Comparison of ENCODE assay signal across 2 cellular contexts in the genomic region with DNA sequence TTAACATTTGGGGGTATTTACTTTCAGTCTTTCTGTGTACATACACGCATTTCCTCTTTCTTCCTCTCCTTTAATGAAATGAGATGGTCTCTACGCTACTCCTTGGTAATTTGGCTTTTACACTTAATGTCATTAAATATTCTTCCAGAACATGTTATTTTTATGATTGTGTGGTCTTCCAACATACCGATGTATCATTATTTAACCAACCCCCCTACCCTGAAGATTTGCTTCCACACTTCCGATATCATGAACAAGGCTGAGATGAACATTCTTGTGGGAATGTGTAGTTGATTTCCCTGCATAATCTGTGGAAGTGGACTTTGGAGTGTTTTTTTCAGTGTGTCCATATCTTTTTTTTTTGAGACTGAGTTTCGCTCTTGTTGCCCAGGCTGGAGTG.
TF ChIP-seq lines count a peak whose summit lies in the region.

No MANE protein-coding gene starts in this region.

TF ChIP-seq in GM12878, 131 proteins besides CTCF, POLR2A, EP300 and RAD21:
- no peak for TF ChIP-seq MEF2A (IDR thresholded peaks at IDR 0.05; ENCODE audit: insufficient read depth, low read depth, low read length)
- peak; percentile 47; the same call in 1 of the 2 replicates for TF ChIP-seq SPI1 (IDR thresholded peaks at IDR 0.05; ENCODE audit: borderline replicate concordance, insufficient read depth, low read depth, low read length)
- TF ChIP-seq CHD1 (IDR thresholded peaks at IDR 0.05; ENCODE audit: low read depth, low read length): no peak
- TF ChIP-seq MYB (IDR thresholded peaks at IDR 0.05; ENCODE audit: borderline replicate concordance, low read depth, low read length): no peak

TF ChIP-seq in HepG2, 621 proteins besides CTCF, POLR2A, EP300 and RAD21:
- no peak for TF ChIP-seq CHD4 (IDR thresholded peaks at IDR 0.05; ENCODE audit: borderline replicate concordance, low read length)
- TF ChIP-seq HNF4A (CRISPR knock-in tag; IDR thresholded peaks at IDR 0.05): 0 out of 2 replicates have a peak, but pooled peaks have one; percentile 36
- peak; percentile 10; the same call in 1 of the 2 replicates for TF ChIP-seq SNAPC2 (CRISPR knock-in tag; IDR thresholded peaks at IDR 0.05)
- no peak for TF ChIP-seq LCORL (IDR thresholded peaks at IDR 0.05)
- peak; percentile 54; the same call in 1 of the 2 replicates for TF ChIP-seq LCORL (CRISPR knock-in tag; IDR thresholded peaks at IDR 0.05)
- TF ChIP-seq, protein P1, sequence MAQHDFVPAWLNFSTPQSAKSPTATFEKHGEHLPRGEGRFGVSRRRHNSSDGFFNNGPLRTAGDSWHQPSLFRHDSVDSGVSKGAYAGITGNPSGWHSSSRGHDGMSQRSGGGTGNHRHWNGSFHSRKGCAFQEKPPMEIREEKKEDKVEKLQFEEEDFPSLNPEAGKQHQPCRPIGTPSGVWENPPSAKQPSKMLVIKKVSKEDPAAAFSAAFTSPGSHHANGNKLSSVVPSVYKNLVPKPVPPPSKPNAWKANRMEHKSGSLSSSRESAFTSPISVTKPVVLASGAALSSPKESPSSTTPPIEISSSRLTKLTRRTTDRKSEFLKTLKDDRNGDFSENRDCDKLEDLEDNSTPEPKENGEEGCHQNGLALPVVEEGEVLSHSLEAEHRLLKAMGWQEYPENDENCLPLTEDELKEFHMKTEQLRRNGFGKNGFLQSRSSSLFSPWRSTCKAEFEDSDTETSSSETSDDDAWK (CRISPR knock-in tag; IDR thresholded peaks at IDR 0.05): no peak
- TF ChIP-seq SMYD3 (CRISPR knock-in tag; IDR thresholded peaks at IDR 0.05): 0 out of 2 replicates have a peak, but pooled peaks have one; percentile 15
- no peak for TF ChIP-seq ZNF441 (CRISPR knock-in tag; IDR thresholded peaks at IDR 0.05; ENCODE audit: borderline replicate concordance)
- TF ChIP-seq, protein P2, sequence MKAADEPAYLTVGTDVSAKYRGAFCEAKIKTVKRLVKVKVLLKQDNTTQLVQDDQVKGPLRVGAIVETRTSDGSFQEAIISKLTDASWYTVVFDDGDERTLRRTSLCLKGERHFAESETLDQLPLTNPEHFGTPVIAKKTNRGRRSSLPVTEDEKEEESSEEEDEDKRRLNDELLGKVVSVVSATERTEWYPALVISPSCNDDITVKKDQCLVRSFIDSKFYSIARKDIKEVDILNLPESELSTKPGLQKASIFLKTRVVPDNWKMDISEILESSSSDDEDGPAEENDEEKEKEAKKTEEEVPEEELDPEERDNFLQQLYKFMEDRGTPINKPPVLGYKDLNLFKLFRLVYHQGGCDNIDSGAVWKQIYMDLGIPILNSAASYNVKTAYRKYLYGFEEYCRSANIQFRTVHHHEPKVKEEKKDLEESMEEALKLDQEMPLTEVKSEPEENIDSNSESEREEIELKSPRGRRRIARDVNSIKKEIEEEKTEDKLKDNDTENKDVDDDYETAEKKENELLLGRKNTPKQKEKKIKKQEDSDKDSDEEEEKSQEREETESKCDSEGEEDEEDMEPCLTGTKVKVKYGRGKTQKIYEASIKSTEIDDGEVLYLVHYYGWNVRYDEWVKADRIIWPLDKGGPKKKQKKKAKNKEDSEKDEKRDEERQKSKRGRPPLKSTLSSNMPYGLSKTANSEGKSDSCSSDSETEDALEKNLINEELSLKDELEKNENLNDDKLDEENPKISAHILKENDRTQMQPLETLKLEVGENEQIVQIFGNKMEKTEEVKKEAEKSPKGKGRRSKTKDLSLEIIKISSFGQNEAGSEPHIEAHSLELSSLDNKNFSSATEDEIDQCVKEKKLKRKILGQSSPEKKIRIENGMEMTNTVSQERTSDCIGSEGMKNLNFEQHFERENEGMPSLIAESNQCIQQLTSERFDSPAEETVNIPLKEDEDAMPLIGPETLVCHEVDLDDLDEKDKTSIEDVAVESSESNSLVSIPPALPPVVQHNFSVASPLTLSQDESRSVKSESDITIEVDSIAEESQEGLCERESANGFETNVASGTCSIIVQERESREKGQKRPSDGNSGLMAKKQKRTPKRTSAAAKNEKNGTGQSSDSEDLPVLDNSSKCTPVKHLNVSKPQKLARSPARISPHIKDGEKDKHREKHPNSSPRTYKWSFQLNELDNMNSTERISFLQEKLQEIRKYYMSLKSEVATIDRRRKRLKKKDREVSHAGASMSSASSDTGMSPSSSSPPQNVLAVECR (CRISPR knock-in tag; IDR thresholded peaks at IDR 0.05; ENCODE audit: borderline replicate concordance): 0 out of 2 replicates have a peak, but pooled peaks have one; percentile 3
- TF ChIP-seq, protein P3, sequence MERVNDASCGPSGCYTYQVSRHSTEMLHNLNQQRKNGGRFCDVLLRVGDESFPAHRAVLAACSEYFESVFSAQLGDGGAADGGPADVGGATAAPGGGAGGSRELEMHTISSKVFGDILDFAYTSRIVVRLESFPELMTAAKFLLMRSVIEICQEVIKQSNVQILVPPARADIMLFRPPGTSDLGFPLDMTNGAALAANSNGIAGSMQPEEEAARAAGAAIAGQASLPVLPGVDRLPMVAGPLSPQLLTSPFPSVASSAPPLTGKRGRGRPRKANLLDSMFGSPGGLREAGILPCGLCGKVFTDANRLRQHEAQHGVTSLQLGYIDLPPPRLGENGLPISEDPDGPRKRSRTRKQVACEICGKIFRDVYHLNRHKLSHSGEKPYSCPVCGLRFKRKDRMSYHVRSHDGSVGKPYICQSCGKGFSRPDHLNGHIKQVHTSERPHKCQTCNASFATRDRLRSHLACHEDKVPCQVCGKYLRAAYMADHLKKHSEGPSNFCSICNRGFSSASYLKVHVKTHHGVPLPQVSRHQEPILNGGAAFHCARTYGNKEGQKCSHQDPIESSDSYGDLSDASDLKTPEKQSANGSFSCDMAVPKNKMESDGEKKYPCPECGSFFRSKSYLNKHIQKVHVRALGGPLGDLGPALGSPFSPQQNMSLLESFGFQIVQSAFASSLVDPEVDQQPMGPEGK (CRISPR knock-in tag; IDR thresholded peaks at IDR 0.05): 0 out of 2 replicates have a peak, but pooled peaks have one; percentile 8
- 0 out of 2 replicates have a peak, but pooled peaks have one; percentile 8 for TF ChIP-seq GATAD2A (CRISPR knock-in tag; IDR thresholded peaks at IDR 0.05)
- TF ChIP-seq, protein P4, sequence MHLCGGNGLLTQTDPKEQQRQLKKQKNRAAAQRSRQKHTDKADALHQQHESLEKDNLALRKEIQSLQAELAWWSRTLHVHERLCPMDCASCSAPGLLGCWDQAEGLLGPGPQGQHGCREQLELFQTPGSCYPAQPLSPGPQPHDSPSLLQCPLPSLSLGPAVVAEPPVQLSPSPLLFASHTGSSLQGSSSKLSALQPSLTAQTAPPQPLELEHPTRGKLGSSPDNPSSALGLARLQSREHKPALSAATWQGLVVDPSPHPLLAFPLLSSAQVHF (CRISPR knock-in tag; IDR thresholded peaks at IDR 0.05): no peak
- no peak for TF ChIP-seq HDAC1 (CRISPR knock-in tag; IDR thresholded peaks at IDR 0.05)
- TF ChIP-seq PITX1 (CRISPR knock-in tag; IDR thresholded peaks at IDR 0.05): 0 out of 2 replicates have a peak, but pooled peaks have one; percentile 8
- 0 out of 2 replicates have a peak, but pooled peaks have one; percentile 3 for TF ChIP-seq TARDBP (CRISPR knock-in tag; IDR thresholded peaks at IDR 0.05)
- TF ChIP-seq, protein P5, sequence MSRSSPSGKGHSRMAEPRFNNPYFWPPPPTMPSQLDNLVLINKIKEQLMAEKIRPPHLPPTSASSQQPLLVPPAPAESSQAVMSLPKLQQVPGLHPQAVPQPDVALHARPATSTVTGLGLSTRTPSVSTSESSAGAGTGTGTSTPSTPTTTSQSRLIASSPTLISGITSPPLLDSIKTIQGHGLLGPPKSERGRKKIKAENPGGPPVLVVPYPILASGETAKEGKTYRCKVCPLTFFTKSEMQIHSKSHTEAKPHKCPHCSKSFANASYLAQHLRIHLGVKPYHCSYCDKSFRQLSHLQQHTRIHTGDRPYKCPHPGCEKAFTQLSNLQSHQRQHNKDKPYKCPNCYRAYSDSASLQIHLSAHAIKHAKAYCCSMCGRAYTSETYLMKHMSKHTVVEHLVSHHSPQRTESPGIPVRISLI (CRISPR knock-in tag; IDR thresholded peaks at IDR 0.05; ENCODE audit: borderline replicate concordance): peak; percentile 77
- TF ChIP-seq, protein P6, sequence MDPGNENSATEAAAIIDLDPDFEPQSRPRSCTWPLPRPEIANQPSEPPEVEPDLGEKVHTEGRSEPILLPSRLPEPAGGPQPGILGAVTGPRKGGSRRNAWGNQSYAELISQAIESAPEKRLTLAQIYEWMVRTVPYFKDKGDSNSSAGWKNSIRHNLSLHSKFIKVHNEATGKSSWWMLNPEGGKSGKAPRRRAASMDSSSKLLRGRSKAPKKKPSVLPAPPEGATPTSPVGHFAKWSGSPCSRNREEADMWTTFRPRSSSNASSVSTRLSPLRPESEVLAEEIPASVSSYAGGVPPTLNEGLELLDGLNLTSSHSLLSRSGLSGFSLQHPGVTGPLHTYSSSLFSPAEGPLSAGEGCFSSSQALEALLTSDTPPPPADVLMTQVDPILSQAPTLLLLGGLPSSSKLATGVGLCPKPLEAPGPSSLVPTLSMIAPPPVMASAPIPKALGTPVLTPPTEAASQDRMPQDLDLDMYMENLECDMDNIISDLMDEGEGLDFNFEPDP (CRISPR knock-in tag; conservative IDR thresholded peaks at IDR 0.05): no peak
- TF ChIP-seq ZNF782 (CRISPR knock-in tag; IDR thresholded peaks at IDR 0.05; ENCODE audit: borderline replicate concordance): no peak
- TF ChIP-seq JDP2 (CRISPR knock-in tag; IDR thresholded peaks at IDR 0.05; ENCODE audit: borderline replicate concordance): no peak
